ENCODE assay signal across 5 cellular contexts in the genomic region with DNA sequence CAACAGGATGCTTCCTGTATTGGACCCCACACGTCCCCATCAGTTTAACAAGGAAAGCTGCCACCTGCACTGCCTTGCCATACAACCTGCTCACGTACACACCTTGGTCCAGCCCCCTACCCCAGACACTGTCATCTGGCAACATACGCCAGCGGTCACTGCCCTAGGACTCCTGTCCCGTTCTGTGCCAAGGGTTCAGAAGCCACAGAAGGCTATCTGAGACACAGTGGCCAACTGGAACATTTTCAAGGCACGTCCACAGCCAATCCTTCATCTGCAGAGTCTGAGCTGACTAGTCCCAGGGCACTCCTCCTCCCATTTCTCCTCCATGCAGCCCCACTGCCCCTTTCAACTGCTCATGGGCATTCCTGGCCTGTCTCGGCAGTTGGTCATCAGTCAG. TPM values are rescaled to one million over a fixed set of nuclear protein-coding genes. Genes with fewer than 3 reads are reported as not detected.
"Had no signal": no experiment of that assay in that cellular context is flagged by ENCODE, and none has a peak within 500 bp of the region (broad histone marks: within the 10 kb centered on the region; RNA-seq: fewer than 3 reads in every experiment).

No MANE protein-coding gene starts in this region.

RNA-seq across cellular contexts. Expression of a gene that starts 2.6 kb away (rescaled TPM):
- total RNA-seq: OCI-LY7, PC-3, Peyer's patch, SJCRH30, SJSA1 had no signal

RNA-seq across cellular contexts. Expression of a gene that starts 7.9 kb away (rescaled TPM):
- total RNA-seq: OCI-LY7, Peyer's patch had no signal

RNA-seq across cellular contexts. Expression of a gene that starts 7.9 kb away (rescaled TPM):
- total RNA-seq: OCI-LY7, PC-3, Peyer's patch, SJSA1 had no signal

RNA-seq across cellular contexts. Expression of a gene that starts 28.0 kb away (rescaled TPM):
- total RNA-seq: OCI-LY7, Peyer's patch, SJSA1 had no signal

RNA-seq across cellular contexts. Expression of a gene that starts 28.1 kb away (rescaled TPM):
- total RNA-seq: OCI-LY7, PC-3, Peyer's patch, SJSA1 had no signal
